Comparison of ENCODE assay signal across 1 cellular context in genomic region chr15:75029378-75030022, GRCh38.
A peak's percentile ranks its signal among the peaks of the same experiment; 100 is the strongest.
TF ChIP-seq lines count a peak whose summit lies in the region.

No MANE protein-coding gene starts in this region.

TF ChIP-seq in HepG2, 621 proteins besides CTCF, POLR2A, EP300 and RAD21 (continued from another document and continues in another):
- TF ChIP-seq NKX3-1 (CRISPR knock-in tag; IDR thresholded peaks at IDR 0.05) (no peak), AHR (CRISPR knock-in tag; IDR thresholded peaks at IDR 0.05) (no peak), CBX5 (CRISPR knock-in tag; IDR thresholded peaks at IDR 0.05; ENCODE audit: borderline replicate concordance) (0 out of 2 replicates have a peak, but pooled peaks have one; percentile 34), ZNF280B (CRISPR knock-in tag; IDR thresholded peaks at IDR 0.05; ENCODE audit: borderline replicate concordance) (no peak), FOXK2 (IDR thresholded peaks at IDR 0.05) (no peak), ZFY (CRISPR knock-in tag; IDR thresholded peaks at IDR 0.05) (peak; percentile 35; the same call in 1 of the 2 replicates), ZNF580 (CRISPR knock-in tag; IDR thresholded peaks at IDR 0.05; ENCODE audit: borderline replicate concordance, low read depth) (no peak), MIER3 (CRISPR knock-in tag; IDR thresholded peaks at IDR 0.05; ENCODE audit: borderline replicate concordance) (0 out of 2 replicates have a peak, but pooled peaks have one; percentile 29), REST (IDR thresholded peaks at IDR 0.05; ENCODE audit: borderline replicate concordance in 1 of 2, low read depth in 1 of 2, low read length in 2 of 2) (no peak), TFDP2 (CRISPR knock-in tag; IDR thresholded peaks at IDR 0.05) (peak; percentile 38; the same call in 1 of the 2 replicates), ZNF75D (CRISPR knock-in tag; IDR thresholded peaks at IDR 0.05; ENCODE audit: borderline replicate concordance) (no peak), ZNF205 (CRISPR knock-in tag; IDR thresholded peaks at IDR 0.05) (no peak), ZNF546 (CRISPR knock-in tag; conservative IDR thresholded peaks at IDR 0.05) (no peak), RXRB (CRISPR knock-in tag; IDR thresholded peaks at IDR 0.05; ENCODE audit: borderline replicate concordance) (peak; percentile 37; the same call in 1 of the 2 replicates), EED (CRISPR knock-in tag; IDR thresholded peaks at IDR 0.05) (0 out of 2 replicates have a peak, but pooled peaks have one; percentile 55), TCF7 (IDR thresholded peaks at IDR 0.05; ENCODE audit: low read depth) (no peak), MAFG (CRISPR knock-in tag; IDR thresholded peaks at IDR 0.05) (no peak), E2F2 (CRISPR knock-in tag; IDR thresholded peaks at IDR 0.05; ENCODE audit: borderline replicate concordance) (no peak), WIZ (CRISPR knock-in tag; IDR thresholded peaks at IDR 0.05) (no peak), TFAP4 (IDR thresholded peaks at IDR 0.05; ENCODE audit: borderline replicate concordance, low read depth) (peak; percentile 96), HIC2 (CRISPR knock-in tag; IDR thresholded peaks at IDR 0.05; ENCODE audit: low read depth) (no peak), ERF (CRISPR knock-in tag; IDR thresholded peaks at IDR 0.05) (peak; percentile 63; the same call in 1 of the 2 replicates), MAZ (IDR thresholded peaks at IDR 0.05; ENCODE audit: borderline replicate concordance, low read depth, low read length) (no peak), MAZ (CRISPR knock-in tag; IDR thresholded peaks at IDR 0.05; ENCODE audit: low read depth) (0 out of 2 replicates have a peak, but pooled peaks have one; percentile 27), FOXO1 (CRISPR knock-in tag; IDR thresholded peaks at IDR 0.05) (0 out of 2 replicates have a peak, but pooled peaks have one; percentile 28), ZBTB43 (CRISPR knock-in tag; conservative IDR thresholded peaks at IDR 0.05) (no peak), SALL1 (CRISPR knock-in tag; IDR thresholded peaks at IDR 0.05) (peak; percentile 29; the same call in 1 of the 2 replicates), ZNF770 (CRISPR knock-in tag; IDR thresholded peaks at IDR 0.05) (no peak), NCOA5 (CRISPR knock-in tag; IDR thresholded peaks at IDR 0.05) (no peak), SMAD3 (CRISPR knock-in tag; IDR thresholded peaks at IDR 0.05) (0 out of 2 replicates have a peak, but pooled peaks have one; percentile 37), TEAD3 (CRISPR knock-in tag; optimal IDR thresholded peaks at IDR 0.05; ENCODE audit: borderline replicate concordance) (peak; percentile 27)
- TF ChIP-seq, protein P1, sequence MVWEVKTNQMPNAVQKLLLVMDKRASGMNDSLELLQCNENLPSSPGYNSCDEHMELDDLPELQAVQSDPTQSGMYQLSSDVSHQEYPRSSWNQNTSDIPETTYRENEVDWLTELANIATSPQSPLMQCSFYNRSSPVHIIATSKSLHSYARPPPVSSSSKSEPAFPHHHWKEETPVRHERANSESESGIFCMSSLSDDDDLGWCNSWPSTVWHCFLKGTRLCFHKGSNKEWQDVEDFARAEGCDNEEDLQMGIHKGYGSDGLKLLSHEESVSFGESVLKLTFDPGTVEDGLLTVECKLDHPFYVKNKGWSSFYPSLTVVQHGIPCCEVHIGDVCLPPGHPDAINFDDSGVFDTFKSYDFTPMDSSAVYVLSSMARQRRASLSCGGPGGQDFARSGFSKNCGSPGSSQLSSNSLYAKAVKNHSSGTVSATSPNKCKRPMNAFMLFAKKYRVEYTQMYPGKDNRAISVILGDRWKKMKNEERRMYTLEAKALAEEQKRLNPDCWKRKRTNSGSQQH (CRISPR knock-in tag; IDR thresholded peaks at IDR 0.05; ENCODE audit: low read depth): no peak; the same call in 1 of the 2 replicates
- TF ChIP-seq, protein P2, sequence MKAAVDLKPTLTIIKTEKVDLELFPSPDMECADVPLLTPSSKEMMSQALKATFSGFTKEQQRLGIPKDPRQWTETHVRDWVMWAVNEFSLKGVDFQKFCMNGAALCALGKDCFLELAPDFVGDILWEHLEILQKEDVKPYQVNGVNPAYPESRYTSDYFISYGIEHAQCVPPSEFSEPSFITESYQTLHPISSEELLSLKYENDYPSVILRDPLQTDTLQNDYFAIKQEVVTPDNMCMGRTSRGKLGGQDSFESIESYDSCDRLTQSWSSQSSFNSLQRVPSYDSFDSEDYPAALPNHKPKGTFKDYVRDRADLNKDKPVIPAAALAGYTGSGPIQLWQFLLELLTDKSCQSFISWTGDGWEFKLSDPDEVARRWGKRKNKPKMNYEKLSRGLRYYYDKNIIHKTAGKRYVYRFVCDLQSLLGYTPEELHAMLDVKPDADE (CRISPR knock-in tag; IDR thresholded peaks at IDR 0.05): no peak
- TF ChIP-seq, protein P3, sequence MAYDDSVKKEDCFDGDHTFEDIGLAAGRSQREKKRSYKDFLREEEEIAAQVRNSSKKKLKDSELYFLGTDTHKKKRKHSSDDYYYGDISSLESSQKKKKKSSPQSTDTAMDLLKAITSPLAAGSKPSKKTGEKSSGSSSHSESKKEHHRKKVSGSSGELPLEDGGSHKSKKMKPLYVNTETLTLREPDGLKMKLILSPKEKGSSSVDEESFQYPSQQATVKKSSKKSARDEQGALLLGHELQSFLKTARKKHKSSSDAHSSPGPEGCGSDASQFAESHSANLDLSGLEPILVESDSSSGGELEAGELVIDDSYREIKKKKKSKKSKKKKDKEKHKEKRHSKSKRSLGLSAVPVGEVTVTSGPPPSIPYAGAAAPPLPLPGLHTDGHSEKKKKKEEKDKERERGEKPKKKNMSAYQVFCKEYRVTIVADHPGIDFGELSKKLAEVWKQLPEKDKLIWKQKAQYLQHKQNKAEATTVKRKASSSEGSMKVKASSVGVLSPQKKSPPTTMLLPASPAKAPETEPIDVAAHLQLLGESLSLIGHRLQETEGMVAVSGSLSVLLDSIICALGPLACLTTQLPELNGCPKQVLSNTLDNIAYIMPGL (CRISPR knock-in tag; IDR thresholded peaks at IDR 0.05; ENCODE audit: borderline replicate concordance in 1 of 2, low read depth in 1 of 2): peak in 1 of 2 experiments; percentile 35; a peak in 1 of 4 replicates
- TF ChIP-seq, protein P4, sequence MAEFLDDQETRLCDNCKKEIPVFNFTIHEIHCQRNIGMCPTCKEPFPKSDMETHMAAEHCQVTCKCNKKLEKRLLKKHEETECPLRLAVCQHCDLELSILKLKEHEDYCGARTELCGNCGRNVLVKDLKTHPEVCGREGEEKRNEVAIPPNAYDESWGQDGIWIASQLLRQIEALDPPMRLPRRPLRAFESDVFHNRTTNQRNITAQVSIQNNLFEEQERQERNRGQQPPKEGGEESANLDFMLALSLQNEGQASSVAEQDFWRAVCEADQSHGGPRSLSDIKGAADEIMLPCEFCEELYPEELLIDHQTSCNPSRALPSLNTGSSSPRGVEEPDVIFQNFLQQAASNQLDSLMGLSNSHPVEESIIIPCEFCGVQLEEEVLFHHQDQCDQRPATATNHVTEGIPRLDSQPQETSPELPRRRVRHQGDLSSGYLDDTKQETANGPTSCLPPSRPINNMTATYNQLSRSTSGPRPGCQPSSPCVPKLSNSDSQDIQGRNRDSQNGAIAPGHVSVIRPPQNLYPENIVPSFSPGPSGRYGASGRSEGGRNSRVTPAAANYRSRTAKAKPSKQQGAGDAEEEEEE (CRISPR knock-in tag; IDR thresholded peaks at IDR 0.05; ENCODE audit: borderline replicate concordance): no peak
